8 cellular contexts compared by ENCODE assay signal in the genomic region with DNA sequence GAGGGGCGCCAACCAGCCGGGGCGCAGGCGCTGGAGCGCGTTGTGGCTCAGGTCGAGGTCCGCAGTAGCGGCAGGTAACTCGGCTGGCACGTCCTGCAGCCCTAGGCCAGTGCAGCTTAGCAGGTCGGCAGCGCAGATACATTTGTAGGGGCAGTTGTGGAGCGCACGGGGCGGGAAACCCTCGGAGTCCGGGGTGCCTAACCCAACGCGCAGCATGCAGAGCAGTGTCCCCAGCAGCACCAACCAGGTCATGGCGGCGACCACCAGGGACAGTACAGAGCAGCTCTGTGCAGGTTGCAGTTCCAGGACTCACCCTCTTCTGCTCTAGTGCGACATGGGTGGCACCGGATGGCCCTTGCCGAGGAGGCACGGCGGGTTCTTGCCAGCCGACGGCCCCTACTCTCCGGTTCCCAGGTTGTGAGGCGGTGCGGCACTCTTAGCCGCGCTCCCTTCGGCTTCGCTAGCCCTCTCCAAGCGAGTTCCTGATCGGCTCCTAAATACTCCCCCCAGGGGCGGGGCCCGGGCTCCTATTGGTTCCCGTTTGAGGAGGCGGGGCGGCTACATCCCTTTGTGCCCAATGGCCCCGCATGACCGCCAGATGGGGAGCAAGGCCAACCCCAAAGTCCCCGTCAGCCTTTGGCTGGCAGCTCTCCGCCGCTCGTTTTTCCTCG. TPM values are rescaled to one million over a fixed set of nuclear protein-coding genes. Genes with fewer than 3 reads are reported as not detected.
DNase-seq lines count a peak whose midpoint lies in the region; ATAC-seq lines count a peak whose summit lies in the region.

A gene with protein sequence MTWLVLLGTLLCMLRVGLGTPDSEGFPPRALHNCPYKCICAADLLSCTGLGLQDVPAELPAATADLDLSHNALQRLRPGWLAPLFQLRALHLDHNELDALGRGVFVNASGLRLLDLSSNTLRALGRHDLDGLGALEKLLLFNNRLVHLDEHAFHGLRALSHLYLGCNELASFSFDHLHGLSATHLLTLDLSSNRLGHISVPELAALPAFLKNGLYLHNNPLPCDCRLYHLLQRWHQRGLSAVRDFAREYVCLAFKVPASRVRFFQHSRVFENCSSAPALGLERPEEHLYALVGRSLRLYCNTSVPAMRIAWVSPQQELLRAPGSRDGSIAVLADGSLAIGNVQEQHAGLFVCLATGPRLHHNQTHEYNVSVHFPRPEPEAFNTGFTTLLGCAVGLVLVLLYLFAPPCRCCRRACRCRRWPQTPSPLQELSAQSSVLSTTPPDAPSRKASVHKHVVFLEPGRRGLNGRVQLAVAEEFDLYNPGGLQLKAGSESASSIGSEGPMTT (minus strand): TSS at position 471 of the 671 bp plus-strand sequence. CDS start 219 bp downstream, at position 252.

- intact Hi-C loops in activated CD4-positive, alpha-beta T cell treated with anti-CD3 and anti-CD28 coated beads, Interleukin-2, amount 10 ng/mL, durations not matched to agents 24 days and 14 days (cut with micrococcal nuclease): no loop called here
- intact Hi-C loops in left colon (cut with DNase I, micrococcal nuclease): loop anchor here in 1 of 2 donors (10.0 kb wide), 1 partner anchor 135 kb away; a partner anchor contains a TSS

- peaks cover 24% of the 10 kb centered on the region for H3K36me3 Mint-ChIP-seq in activated CD4-positive, alpha-beta T cell treated with anti-CD3 and anti-CD28 coated beads, Interleukin-2, amount 10 ng/mL, durations not matched to agents 24 days and 14 days (ENCODE audit: low read depth)

- H3K4me1 Mint-ChIP-seq in activated CD4-positive, alpha-beta T cell treated with anti-CD3 and anti-CD28 coated beads, Interleukin-2, amount 10 ng/mL, durations not matched to agents 24 days and 14 days: peaks cover 27% of the 10 kb centered on the region

- DNase-seq in NCI-H1417 (lab: John Stamatoyannopoulos, UW): peak in 2 of 3 experiments; percentile 4 to 83
- no peak for DNase-seq in NCI-H1417 treated with DMSO at 0.1 percent for 48 hours (lab: John Stamatoyannopoulos, UW)
- peak; percentile 66 for DNase-seq in NCI-H345 (lab: John Stamatoyannopoulos, UW)
- peak; percentile 98 for DNase-seq in activated CD4-positive, alpha-beta T cell treated with anti-CD3 and anti-CD28 coated beads, Interleukin-2, amount 10 ng/mL, durations not matched to agents 24 days and 14 days
- DNase-seq in dedifferentiated amniotic fluid mesenchymal stem cell (ENCODE audit: extremely low spot score): peak; percentile 91
- DNase-seq in left colon: peak; percentile 96 to 99
- DNase-seq in stimulated activated CD4-positive, alpha-beta T cell treated with anti-CD3 and anti-CD28 coated beads, Interleukin-1b, Interleukin-23, amount 100 ng/mL, for 24 hours (ENCODE audit: low read depth in 4 of 4, low spot score in 1 of 4): peak; percentile 72 to 94 (median 85)

- no peaks in the 10 kb centered on the region for H3K9me3 Mint-ChIP-seq in activated CD4-positive, alpha-beta T cell treated with anti-CD3 and anti-CD28 coated beads, Interleukin-2, amount 10 ng/mL, durations not matched to agents 24 days and 14 days

- peak within 1 kb of the TSS; percentile 86 for H3K4me3 Mint-ChIP-seq in activated CD4-positive, alpha-beta T cell treated with anti-CD3 and anti-CD28 coated beads, Interleukin-2, amount 10 ng/mL, durations not matched to agents 24 days and 14 days

- H3K27ac Mint-ChIP-seq in activated CD4-positive, alpha-beta T cell treated with anti-CD3 and anti-CD28 coated beads, Interleukin-2, amount 10 ng/mL, durations not matched to agents 24 days and 14 days: peak within 1 kb of the TSS; percentile 48

- H3K27me3 Mint-ChIP-seq in activated CD4-positive, alpha-beta T cell treated with anti-CD3 and anti-CD28 coated beads, Interleukin-2, amount 10 ng/mL, durations not matched to agents 24 days and 14 days: no peaks in the 10 kb centered on the region

- ATAC-seq in HG03045 (IDR thresholded peaks at IDR 0.05; ENCODE audit: unreplicated experiment) (peak; percentile 41), left colon (peak; percentile 60)

RNA-seq across cellular contexts. Expression of the gene that starts here (rescaled TPM):
- total RNA-seq in activated CD4-positive, alpha-beta T cell treated with anti-CD3 and anti-CD28 coated beads, Interleukin-2, amount 10 ng/mL, durations not matched to agents 24 days and 14 days: 0.21 TPM in 1 of 2 replicates, not detected in the other
- not detected for total RNA-seq in left colon

Comparison
In these comparisons a context has a peak if more than half of its experiments do, and no peak if none do; other contexts are left out.
1. Peak in DNase-seq in activated CD4-positive, alpha-beta T cell treated with anti-CD3 and anti-CD28 coated beads, Interleukin-2, amount 10 ng/mL, durations not matched to agents 24 days and 14 days; RNA of the gene not detected or under 1 TPM.
2. Peak in DNase-seq and ATAC-seq in left colon; RNA of the gene not detected or under 1 TPM.